In genomic region chr21:36539434-36540150, GRCh38 we compare ENCODE assay signal across 21 cellular contexts.
"Had no signal": no experiment of that assay in that cellular context is flagged by ENCODE, and none has a peak within 500 bp of the region (broad histone marks: within the 10 kb centered on the region; RNA-seq: fewer than 3 reads in every experiment).

No MANE protein-coding gene starts in this region.

- H3K4me3 Mint-ChIP-seq: activated CD4-positive, alpha-beta memory T cell treated with anti-CD3 and anti-CD28 coated beads, Interleukin-2, amount 10 ng/mL, durations not matched to agents 7 days and 5 days; activated naive CD8-positive, alpha-beta T cell treated with anti-CD3 and anti-CD28 coated beads, Interleukin-2, amount 10 ng/mL, durations not matched to agents 7 days and 5 days; activated T-cell treated with anti-CD3 and anti-CD28 coated beads, Interleukin-2, amount 50 U/mL, for 4 hours; naive B cell; neural progenitor cell; T-helper 17 cell; type B pancreatic cell had no signal

- H3K27ac ChIP-seq: heart right ventricle, lower lobe of right lung, neural progenitor cell, prostate gland, testis, vagina had no signal

- H3K36me3 Mint-ChIP-seq: activated naive CD8-positive, alpha-beta T cell treated with anti-CD3 and anti-CD28 coated beads, Interleukin-2, amount 10 ng/mL, durations not matched to agents 7 days and 5 days; naive B cell; neural progenitor cell; type B pancreatic cell had no signal

- H3K27ac Mint-ChIP-seq: activated CD4-positive, alpha-beta memory T cell treated with anti-CD3 and anti-CD28 coated beads, Interleukin-2, amount 10 ng/mL, durations not matched to agents 7 days and 5 days; activated naive CD8-positive, alpha-beta T cell treated with anti-CD3 and anti-CD28 coated beads, Interleukin-2, amount 10 ng/mL, durations not matched to agents 7 days and 5 days; activated T-helper 2 cell treated with anti-CD3 and anti-CD28 coated beads, Interferon-gamma antibody, Interleukin-2, Interleukin-4, amounts not matched to agents 10 μg/mL and 5 μg/mL and 100 μg/mL, durations not matched to agents 14 hours and 24 hours and 36 hours; naive B cell; neural progenitor cell; T-helper 17 cell; type B pancreatic cell had no signal

- H3K9me3 Mint-ChIP-seq: activated CD4-positive, alpha-beta memory T cell treated with anti-CD3 and anti-CD28 coated beads, Interleukin-2, amount 10 ng/mL, durations not matched to agents 7 days and 5 days; activated naive CD8-positive, alpha-beta T cell treated with anti-CD3 and anti-CD28 coated beads, Interleukin-2, amount 10 ng/mL, durations not matched to agents 7 days and 5 days; activated T-cell treated with anti-CD3 and anti-CD28 coated beads, Interleukin-2, amount 50 U/mL, for 4 hours; activated T-helper 2 cell treated with anti-CD3 and anti-CD28 coated beads, Interferon-gamma antibody, Interleukin-2, Interleukin-4, amounts not matched to agents 10 μg/mL and 5 μg/mL and 100 μg/mL, durations not matched to agents 14 hours and 24 hours and 36 hours; naive B cell; neural progenitor cell; type B pancreatic cell had no signal

- ATAC-seq: activated T-cell treated with anti-CD3 and anti-CD28 coated beads, Interleukin-2, amount 50 U/mL, for 4 hours; heart right ventricle; T-helper 17 cell had no signal

- H2AFZ ChIP-seq: neural progenitor cell had no signal

- H3K9me3 ChIP-seq: heart right ventricle, lower lobe of right lung, prostate gland, testis, vagina had no signal

- H3K36me3 ChIP-seq: heart right ventricle, lower lobe of right lung, neural progenitor cell, prostate gland, vagina had no signal

- H3K4me1 Mint-ChIP-seq: activated CD4-positive, alpha-beta memory T cell treated with anti-CD3 and anti-CD28 coated beads, Interleukin-2, amount 10 ng/mL, durations not matched to agents 7 days and 5 days; activated naive CD8-positive, alpha-beta T cell treated with anti-CD3 and anti-CD28 coated beads, Interleukin-2, amount 10 ng/mL, durations not matched to agents 7 days and 5 days; naive B cell; T-helper 17 cell had no signal

- H3K4me2 ChIP-seq: neural progenitor cell had no signal

- H3K4me3 ChIP-seq: heart right ventricle, lower lobe of right lung, neural progenitor cell, prostate gland, testis, vagina had no signal

- DNase-seq: activated CD4-positive, alpha-beta memory T cell treated with anti-CD3 and anti-CD28 coated beads, Interleukin-2, amount 10 ng/mL, durations not matched to agents 7 days and 5 days; activated CD4-positive, alpha-beta T cell treated with anti-CD3 and anti-CD28 coated beads for 48 hours; activated CD4-positive, CD25-positive, alpha-beta regulatory T cell; activated naive CD4-positive, alpha-beta T cell treated with Interleukin-2 at 50 U/mL for 16 hours; activated naive CD8-positive, alpha-beta T cell treated with anti-CD3 and anti-CD28 coated beads, Interleukin-2, amount 10 ng/mL, durations not matched to agents 7 days and 5 days; activated T-cell treated with anti-CD3 and anti-CD28 coated beads, Interleukin-2, amount 50 U/mL, for 4 hours; amygdala; heart right ventricle; kidney; lower lobe of right lung; naive B cell; stimulated activated CD4-positive, alpha-beta T cell treated with anti-CD3 and anti-CD28 coated beads, Interleukin-2, amount 100 ng/mL, for 48 hours; stimulated activated CD8-positive, alpha-beta memory T cell treated with anti-CD3 and anti-CD28 coated beads, Interleukin-4, amount 100 ng/mL, for 48 hours; stimulated activated naive CD4-positive, alpha-beta T cell; T-helper 17 cell; testis had no signal

- H3K27me3 ChIP-seq: testis, vagina had no signal

- H3K9ac ChIP-seq: neural progenitor cell had no signal
